15 cellular contexts compared by ENCODE assay signal in the genomic region with DNA sequence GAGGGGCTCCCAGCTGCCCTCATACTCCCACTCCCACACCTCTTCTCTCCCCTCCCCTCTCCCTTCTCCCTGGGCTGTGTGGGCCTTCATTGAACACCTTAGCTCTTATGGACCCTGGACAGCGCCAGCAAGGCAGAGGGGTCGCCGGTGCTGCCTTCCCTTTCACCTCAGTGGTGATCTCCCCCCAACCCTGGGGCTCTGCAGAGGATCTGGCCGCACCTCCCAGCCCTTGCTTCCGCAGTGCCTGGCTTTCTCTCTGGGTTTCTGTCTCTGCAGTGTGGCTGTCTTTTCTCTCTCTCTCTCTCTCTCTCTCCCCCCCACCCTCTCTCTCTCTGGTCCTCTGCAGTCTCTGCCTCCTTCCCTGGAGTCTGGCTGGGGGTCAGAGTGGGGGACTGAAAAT. TPM values are rescaled to one million over a fixed set of nuclear protein-coding genes. Genes with fewer than 3 reads are reported as not detected.
A peak's percentile ranks its signal among the peaks of the same experiment; 100 is the strongest.
DNase-seq lines count a peak whose midpoint lies in the region; ATAC-seq and TF ChIP-seq lines count a peak whose summit lies in the region.
"Had no signal": no experiment of that assay in that cellular context is flagged by ENCODE, and none has a peak within 500 bp of the region (broad histone marks: within the 10 kb centered on the region; RNA-seq: fewer than 3 reads in every experiment).

No MANE protein-coding gene starts in this region.

- no peaks in the 10 kb centered on the region for H3K27me3 Mint-ChIP-seq in endodermal cell (ENCODE audit: insufficient read depth)
- H3K27me3 Mint-ChIP-seq in effector memory CD8-positive, alpha-beta T cell, result peaks cover 36 to 64% of the 10 kb centered on the region in 2 donors

- 28 to 32% methylated on average over 5 of the region's 5 CpGs for WGBS in endodermal cell (ENCODE audit: insufficient coverage in 1 of 2, insufficient read length in 1 of 2), 2 experiments

- H3K36me3 ChIP-seq in DND-41 (ENCODE audit: insufficient read depth, low read length) (no peaks in the 10 kb centered on the region), PC-9 (ENCODE audit: low read depth) (no peaks in the 10 kb centered on the region), endodermal cell (ENCODE audit: control insufficient read depth, insufficient read depth, low read length) (peaks cover 17% of the 10 kb centered on the region), neural cell (ENCODE audit: insufficient read depth, low read length) (no peaks in the 10 kb centered on the region)
- H3K36me3 ChIP-seq: colonic mucosa, transverse colon had no signal

- TF ChIP-seq CTCF in DND-41 (IDR thresholded peaks at IDR 0.05; ENCODE audit: borderline replicate concordance, extremely low read depth, low read length, poor library complexity, severe bottlenecking), result no peak
- no peak for TF ChIP-seq CTCF in PC-9 (conservative IDR thresholded peaks at IDR 0.05)
- no peak for TF ChIP-seq CTCF in endodermal cell (conservative IDR thresholded peaks at IDR 0.05)
- no peak for TF ChIP-seq CTCF in neural cell (IDR thresholded peaks at IDR 0.05; ENCODE audit: poor library complexity, severe bottlenecking)

- POLR2A ChIA-PET in PC-9 (lab: Charles Lee; ENCODE audit: unreplicated experiment), result no interaction called here

- H4K20me1 ChIP-seq in DND-41 (ENCODE audit: insufficient read depth, low read length) (peaks cover 14% of the 10 kb centered on the region), PC-9 (ENCODE audit: insufficient read depth) (no peaks in the 10 kb centered on the region), neural cell (ENCODE audit: insufficient read depth) (no peaks in the 10 kb centered on the region)

- H3K9ac ChIP-seq in DND-41 (ENCODE audit: low read depth, low read length), result no peak overlapping the region
- no peak overlapping the region for H3K9ac ChIP-seq in endodermal cell (ENCODE audit: extremely low read depth, low read length, poor library complexity, severe bottlenecking)
- peak overlapping the region; percentile 98 for H3K9ac ChIP-seq in neural cell (ENCODE audit: low read length)

- no peak overlapping the region for H2AFZ ChIP-seq in DND-41 (ENCODE audit: low read depth, low read length)
- H2AFZ ChIP-seq in PC-9, result no peak overlapping the region
- H2AFZ ChIP-seq in neural cell (ENCODE audit: low read depth, low read length), result no peak overlapping the region

- H3K27ac Mint-ChIP-seq in endodermal cell, result peak overlapping the region; percentile 91
- H3K27ac Mint-ChIP-seq in effector memory CD8-positive, alpha-beta T cell, result no peak overlapping the region
- H3K27ac Mint-ChIP-seq: HFFc6 had no signal

- no peak for ATAC-seq in DND-41 (ENCODE audit: insufficient read depth, low read depth)
- ATAC-seq in HG03571 (IDR thresholded peaks at IDR 0.05; ENCODE audit: unreplicated experiment), result no peak
- no peak for ATAC-seq in effector memory CD8-positive, alpha-beta T cell (replicated peaks)

- BruUV-seq in PC-9 (replicated peaks; lab: Mats Ljungman, UMichigan), result no TSS peak

- peak overlapping the region; percentile 73 for H3K4me3 Mint-ChIP-seq in endodermal cell
- H3K4me3 Mint-ChIP-seq in effector memory CD8-positive, alpha-beta T cell, result no peak overlapping the region

- peaks cover 23% of the 10 kb centered on the region for H3K4me1 ChIP-seq in DND-41 (ENCODE audit: insufficient read depth, low read length)
- peaks cover 16% of the 10 kb centered on the region; the same call in 1 of the 2 replicates for H3K4me1 ChIP-seq in PC-9 (replicated peaks; ENCODE audit: insufficient read depth)
- H3K4me1 ChIP-seq in endodermal cell (ENCODE audit: control insufficient read depth, insufficient read depth, low read length), result no peaks in the 10 kb centered on the region

- H3K27me3 ChIP-seq in DND-41 (ENCODE audit: insufficient read depth, low read length, poor library complexity) (peaks cover 8% of the 10 kb centered on the region), PC-9 (ENCODE audit: insufficient read depth, low read depth) (no peaks in the 10 kb centered on the region), endodermal cell (ENCODE audit: control insufficient read depth, insufficient read depth, low read length, poor library complexity, severe bottlenecking) (no peaks in the 10 kb centered on the region), neural cell (ENCODE audit: insufficient read depth, low read depth, low read length) (no peaks in the 10 kb centered on the region)
- H3K27me3 ChIP-seq: colonic mucosa had no signal

- H3K4me2 ChIP-seq in DND-41 (ENCODE audit: insufficient read depth, low read length) (no peak overlapping the region), PC-9 (peak overlapping the region; percentile 100), neural cell (ENCODE audit: low read length) (peak overlapping the region; percentile 94)

- no peak for TF ChIP-seq RAD21 in neural cell (conservative IDR thresholded peaks at IDR 0.05)

- H3K4me3 ChIP-seq in DND-41 (ENCODE audit: low read depth in 1 of 2, low read length in 2 of 2) (no peak overlapping the region), PC-9 (peak overlapping the region; percentile 72; the same call in 1 of the 2 replicates), endodermal cell (ENCODE audit: low read length) (peak overlapping the region; percentile 90), neural cell (ENCODE audit: low read length) (peak overlapping the region; percentile 75)

- H3K27ac ChIP-seq in DND-41 (ENCODE audit: low read length) (no peak overlapping the region), PC-9 (no peak overlapping the region), endodermal cell (ENCODE audit: low read depth, low read length) (no peak overlapping the region), neural cell (ENCODE audit: low read length) (peak overlapping the region; percentile 98)
- H3K27ac ChIP-seq: colonic mucosa had no signal

- intact Hi-C loops in PC-9 (cut with micrococcal nuclease; ENCODE audit: unreplicated experiment), result loop anchor here (5.0 kb wide), 2 partner anchors 36 to 76 kb away; partner anchors contain the start of genes CDIPT and MVP

- H3K9me3 ChIP-seq in DND-41 (ENCODE audit: insufficient read depth, low read length, severe bottlenecking) (no peaks in the 10 kb centered on the region), PC-9 (ENCODE audit: insufficient read depth, low read depth) (no peaks in the 10 kb centered on the region), endodermal cell (ENCODE audit: control insufficient read depth, low read length) (no peaks in the 10 kb centered on the region), neural cell (ENCODE audit: low read length) (no peaks in the 10 kb centered on the region)
- H3K9me3 ChIP-seq: colonic mucosa, transverse colon had no signal

- H3K9me3 Mint-ChIP-seq in endodermal cell, result no peaks in the 10 kb centered on the region
- H3K9me3 Mint-ChIP-seq in effector memory CD8-positive, alpha-beta T cell, result no peaks in the 10 kb centered on the region
- H3K9me3 Mint-ChIP-seq: HFFc6 had no signal

- H3F3A ChIP-seq in PC-9 (ENCODE audit: insufficient read depth, low read depth), result peaks cover 10% of the 10 kb centered on the region
- no peaks in the 10 kb centered on the region for H3F3A ChIP-seq in neural cell (ENCODE audit: insufficient read depth, low read length, poor library complexity, severe bottlenecking)

- no peak for TF ChIP-seq EP300 in neural cell (conservative IDR thresholded peaks at IDR 0.05; ENCODE audit: poor library complexity, severe bottlenecking)

- CTCF ChIA-PET in PC-9 (lab: Charles Lee), result no interaction called here

- DNase-seq in DND-41 (peak; percentile 24), PC-9 (no peak), endodermal cell (peak; percentile 70), GM19238 (ENCODE audit: insufficient read length, low spot score) (no peak), dedifferentiated amniotic fluid mesenchymal stem cell (ENCODE audit: extremely low spot score) (no peak)
- DNase-seq in effector memory CD8-positive, alpha-beta T cell, result no peak
- DNase-seq: activated T-cell treated with anti-CD3 and anti-CD28 coated beads, Interleukin-2, amount 50 U/mL, for 1 hour; colonic mucosa; DMS153; HFFc6; stimulated activated CD4-positive, alpha-beta T cell treated with anti-CD3 and anti-CD28 coated beads, Interleukin-2, amount 100 ng/mL, for 24 hours; SW 1271; transverse colon had no signal

- peaks cover 8% of the 10 kb centered on the region for H3K36me3 Mint-ChIP-seq in endodermal cell (ENCODE audit: low read depth)
- H3K36me3 Mint-ChIP-seq in effector memory CD8-positive, alpha-beta T cell (ENCODE audit: insufficient read depth), result no peaks in the 10 kb centered on the region

- H3K4me1 Mint-ChIP-seq in endodermal cell, result peaks cover 18% of the 10 kb centered on the region
- peaks cover 1 to 6% of the 10 kb centered on the region in 2 donors for H3K4me1 Mint-ChIP-seq in effector memory CD8-positive, alpha-beta T cell (ENCODE audit: low read depth in 2 of 2)

- H3K9me2 ChIP-seq in PC-9 (ENCODE audit: insufficient read depth) (no peaks in the 10 kb centered on the region), neural cell (ENCODE audit: insufficient read depth, low read length) (no peaks in the 10 kb centered on the region)

- H3K79me2 ChIP-seq in DND-41 (ENCODE audit: insufficient read depth, low read length) (no peaks in the 10 kb centered on the region), PC-9 (ENCODE audit: low read depth) (0 out of 2 replicates have a peak, but pooled peaks cover 5% of the 10 kb centered on the region), neural cell (replicated peaks; ENCODE audit: insufficient read depth, low read length) (peaks cover 22% of the 10 kb centered on the region)

TF ChIP-seq in neural cell, 6 proteins besides CTCF, POLR2A, EP300 and RAD21 (continues in another document):
- TF ChIP-seq SMC3 (conservative IDR thresholded peaks at IDR 0.05; ENCODE audit: poor library complexity), result no peak

RNA-seq across cellular contexts. Expression of gene SEZ6L2, which starts 1.2 kb away (rescaled TPM):
- total RNA-seq in PC-9 (2021), result 46.5 and 64.0 TPM in 2 replicates
- 10 to 100 TPM; 44.0 to 52.1 TPM for total RNA-seq in endodermal cell
- 27.5 TPM for polyA plus RNA-seq in endodermal cell (2013, experiment 1 of 2)
- polyA plus RNA-seq in endodermal cell (2013, experiment 2 of 2), result 25.5 TPM
- 48.8 and 52.7 TPM in 2 replicates for polyA plus RNA-seq in neural cell
- 68.6 and 76.7 TPM in 2 replicates for polyA minus RNA-seq in neural cell

RNA-seq across cellular contexts. Expression of gene ASPHD1, which starts 2.2 kb away (rescaled TPM):
- total RNA-seq in PC-9 (2021) (8.3 and 11.3 TPM in 2 replicates), endodermal cell (1 to 10 TPM; 6.1 to 8.7 TPM)
- 3.0 TPM for polyA plus RNA-seq in endodermal cell (2013, experiment 1 of 2)
- polyA plus RNA-seq in endodermal cell (2013, experiment 2 of 2), result 3.2 TPM
- polyA plus RNA-seq in neural cell, result 38.9 and 48.2 TPM in 2 replicates
- 23.2 and 30.2 TPM in 2 replicates for polyA minus RNA-seq in neural cell

RNA-seq across cellular contexts. Expression of gene KCTD13, which starts 27.9 kb away (rescaled TPM):
- 52.7 and 72.0 TPM in 2 replicates for total RNA-seq in PC-9 (2021)
- total RNA-seq in endodermal cell, result 10 to 100 TPM; 21.5 to 27.5 TPM
- 23.0 TPM for polyA plus RNA-seq in endodermal cell (2013, experiment 1 of 2)
- polyA plus RNA-seq in endodermal cell (2013, experiment 2 of 2), result 20.2 TPM
- polyA plus RNA-seq in neural cell, result 55.0 and 70.7 TPM in 2 replicates
- 27.5 and 34.4 TPM in 2 replicates for polyA minus RNA-seq in neural cell

RNA-seq across cellular contexts. Expression of gene CDIPT, which starts 35.1 kb away (rescaled TPM):
- total RNA-seq in PC-9 (2021) (90.6 and 133 TPM in 2 replicates), endodermal cell (10 to 100 TPM; 63.4 to 68.4 TPM)
- 40.9 TPM for polyA plus RNA-seq in endodermal cell (2013, experiment 1 of 2)
- 36.4 TPM for polyA plus RNA-seq in endodermal cell (2013, experiment 2 of 2)
- polyA plus RNA-seq in neural cell, result 92.6 and 95.6 TPM in 2 replicates
- polyA minus RNA-seq in neural cell, result 63.4 and 72.3 TPM in 2 replicates

Comparison
In these comparisons a context has a peak if more than half of its experiments do, and no peak if none do; other contexts are left out.
1. DNase-seq: peak in DND-41 (single experiment) and endodermal cell (single experiment); none in PC-9 (0 of 2), GM19238 (single experiment), dedifferentiated amniotic fluid mesenchymal stem cell (single experiment) and effector memory CD8-positive, alpha-beta T cell (0 of 3).
2. H3K4me3 ChIP-seq: peak in PC-9 (single experiment), endodermal cell (single experiment) and neural cell (single experiment); none in DND-41 (0 of 2).